ENCODE assay signal across 8 cellular contexts in genomic region chr3:184712248-184712559, GRCh38. TPM values are rescaled to one million over a fixed set of nuclear protein-coding genes. Genes with fewer than 3 reads are reported as not detected.
A peak's percentile ranks its signal among the peaks of the same experiment; 100 is the strongest.
DNase-seq lines count a peak whose midpoint lies in the region; ATAC-seq, FAIRE-seq and TF ChIP-seq lines count a peak whose summit lies in the region.

No MANE protein-coding gene starts in this region.

- no peak overlapping the region for H2AK5ac ChIP-seq in H9 (ENCODE audit: insufficient read length, low read length)

- no peaks in the 10 kb centered on the region; a peak in 1 of 5 replicates for H3K9me3 Mint-ChIP-seq in H9

- no peak overlapping the region for H3K18ac ChIP-seq in H9 (ENCODE audit: insufficient read length, low read depth, low read length)

- H3K9ac ChIP-seq in H9 (ENCODE audit: extremely low read depth, insufficient read length, low read length) = no peak overlapping the region

- H2BK15ac ChIP-seq in H9 (ENCODE audit: low read depth, low read length) = no peak overlapping the region

- H3K56ac ChIP-seq in H9 (ENCODE audit: insufficient read length, low read depth, low read length) = no peak overlapping the region

- peak overlapping the region; percentile 73 for H3K4me2 ChIP-seq in H9 (ENCODE audit: insufficient read depth, insufficient read length, low read length)
- peak overlapping the region; percentile 97 for H3K4me2 ChIP-seq in PC-9

- H4K5ac ChIP-seq in H9 (ENCODE audit: insufficient read length, low read depth, low read length) = no peak overlapping the region

- no peak for DNase-seq in H9
- DNase-seq in PC-9 = no peak
- peak; percentile 57 for DNase-seq in fibroblast of mammary gland (ENCODE audit: low read depth)
- DNase-seq in skeletal muscle cell (ENCODE audit: low read depth) = no peak
- DNase-seq in retina = no peak
- DNase-seq in effector CD8-positive, alpha-beta T cell (lab: John Stamatoyannopoulos, UW) = no peak
- DNase-seq in frontal cortex (ENCODE audit: low spot score in 2 of 2) = no peak

- H3K9me3 ChIP-seq in H9 (ENCODE audit: control insufficient read depth, low read depth, low read length) (peaks cover 8% of the 10 kb centered on the region), PC-9 (ENCODE audit: insufficient read depth, low read depth) (no peaks in the 10 kb centered on the region)

- no peak for TF ChIP-seq CTCF in H9 (conservative IDR thresholded peaks at IDR 0.05)
- no peak for TF ChIP-seq CTCF in PC-9 (conservative IDR thresholded peaks at IDR 0.05)
- TF ChIP-seq CTCF in fibroblast of mammary gland (conservative IDR thresholded peaks at IDR 0.05; ENCODE audit: control insufficient read depth, insufficient read depth, low read depth, low read length) = no peak

- H3K4me3 ChIP-seq in PC-9 (peak overlapping the region; percentile 91), fibroblast of mammary gland (ENCODE audit: control insufficient read depth, low read depth, low read length) (peak overlapping the region; percentile 75), skeletal muscle cell (ENCODE audit: low read depth, low read length) (peak overlapping the region; percentile 85)

- H3F3A ChIP-seq in PC-9 (ENCODE audit: insufficient read depth, low read depth) = peaks cover 22% of the 10 kb centered on the region

- H3K4ac ChIP-seq in H9 (ENCODE audit: low read depth, low read length) = no peak overlapping the region

- H3K27ac ChIP-seq in H9 (ENCODE audit: insufficient read length, low read depth, low read length) (no peak overlapping the region), PC-9 (peak overlapping the region; percentile 79)

- H3K79me2 ChIP-seq in H9 (ENCODE audit: insufficient read depth, low read length) (peaks cover 6% of the 10 kb centered on the region), PC-9 (ENCODE audit: low read depth) (peaks cover 33% of the 10 kb centered on the region)

- peaks cover 10% of the 10 kb centered on the region for H3K36me3 ChIP-seq in PC-9 (ENCODE audit: low read depth)

- H3K14ac ChIP-seq in H9 (ENCODE audit: insufficient read depth, low read length) = no peak overlapping the region

- no peak overlapping the region for H4K8ac ChIP-seq in H9 (replicated peaks; ENCODE audit: insufficient read length, low read depth, low read length)

- peaks cover 12% of the 10 kb centered on the region for H3K23me2 ChIP-seq in H9 (ENCODE audit: insufficient read length, low read depth, low read length, poor library complexity, severe bottlenecking)

- H2AFZ ChIP-seq in H9 (ENCODE audit: low read length) (peak overlapping the region; percentile 58), PC-9 (peak overlapping the region; percentile 93)

- no peaks in the 10 kb centered on the region for H3K9me2 ChIP-seq in PC-9 (ENCODE audit: insufficient read depth)

- CTCF ChIA-PET in PC-9 (lab: Charles Lee) = interaction anchor here (0.6 to 1.1 kb wide), 2 partner anchors 20 to 320 kb away, joined by 5 to 6 read pairs; no protein-coding TSS in a partner anchor

- intact Hi-C loops in PC-9 (cut with micrococcal nuclease; ENCODE audit: unreplicated experiment) = loop anchor here (1.0 to 2.0 kb wide), 3 partner anchors 29 to 65 kb away; no protein-coding TSS in a partner anchor

- TSS peak; percentile 83 for BruUV-seq in PC-9 (replicated peaks; lab: Mats Ljungman, UMichigan)

- FAIRE-seq in frontal cortex (lab: Jason Lieb, UNC) = no peak

- no peaks in the 10 kb centered on the region for H4K20me1 ChIP-seq in H9 (ENCODE audit: control insufficient read depth, insufficient read depth, insufficient read length)
- peaks cover 4% of the 10 kb centered on the region; the same call in 1 of the 2 replicates for H4K20me1 ChIP-seq in PC-9 (ENCODE audit: insufficient read depth)

- H2BK20ac ChIP-seq in H9 (ENCODE audit: low read depth, low read length, poor library complexity, severe bottlenecking) = no peak overlapping the region

- WGBS in H9 (ENCODE audit: extremely low coverage, insufficient read length, low lambda C conversion rate) = no CpG with 5 or more reads among the region's 10 CpGs

- POLR2A ChIA-PET in PC-9 (lab: Charles Lee; ENCODE audit: unreplicated experiment) = interaction anchor here (0.6 to 1.0 kb wide), 2 partner anchors 55 to 151 kb away, joined by 5 to 10 read pairs; no protein-coding TSS in a partner anchor

- peaks cover 24 to 42% of the 10 kb centered on the region in 2 experiments for H3K4me1 Mint-ChIP-seq in H9

- H3K4me1 ChIP-seq in H9 (ENCODE audit: insufficient read depth, low read length) = peaks cover 4% of the 10 kb centered on the region; the same call in 1 of the 2 replicates
- H3K4me1 ChIP-seq in PC-9 (replicated peaks; ENCODE audit: insufficient read depth) = peaks cover 26% of the 10 kb centered on the region

- H3K79me1 ChIP-seq in H9 (ENCODE audit: insufficient read depth, low read depth, low read length, poor library complexity, severe bottlenecking) = no peaks in the 10 kb centered on the region

- peak overlapping the region; percentile 55 to 85 (median 55); a peak in 4 of 7 replicates for H3K27ac Mint-ChIP-seq in H9

- H2BK12ac ChIP-seq in H9 (ENCODE audit: insufficient read length, low read depth, low read length) = no peak overlapping the region

- peaks cover 21 to 30% (median 22%) of the 10 kb centered on the region in 3 experiments for H3K36me3 Mint-ChIP-seq in H9 (ENCODE audit: insufficient read depth in 1 of 3, low read depth in 3 of 3)

- H3K27me3 ChIP-seq in H9 (ENCODE audit: insufficient read depth, low read length) = no peaks in the 10 kb centered on the region
- H3K27me3 ChIP-seq in PC-9 (ENCODE audit: insufficient read depth, low read depth) = no peaks in the 10 kb centered on the region

- H3T11ph ChIP-seq in H9 (ENCODE audit: low read length) = no peak overlapping the region

- ATAC-seq in GM18502 (IDR thresholded peaks at IDR 0.05; ENCODE audit: poor library complexity, unreplicated experiment) = peak; percentile 33

- no peak overlapping the region for H2BK120ac ChIP-seq in H9 (ENCODE audit: low read depth, low read length, poor library complexity, severe bottlenecking)

- H4K91ac ChIP-seq in H9 (ENCODE audit: insufficient read length, low read depth, low read length) = no peak overlapping the region

- no peak overlapping the region for H3K23ac ChIP-seq in H9 (ENCODE audit: insufficient read length, low read depth, low read length)

- H2BK5ac ChIP-seq in H9 (ENCODE audit: insufficient read length, low read length) = no peak overlapping the region

- peak overlapping the region; percentile 92 to 98 for H3K4me3 Mint-ChIP-seq in H9

- H3K27me3 Mint-ChIP-seq in H9 (ENCODE audit: low read depth) = no peaks in the 10 kb centered on the region; the same call in 1 of the 2 replicates

RNA-seq across cellular contexts. Expression of gene MAGEF1, which starts 0.3 kb away (rescaled TPM):
- total RNA-seq in H9 (2021) = 31.9 and 34.8 TPM in 2 replicates
- total RNA-seq in PC-9 (2021) = 97.2 and 106 TPM in 2 replicates
- total RNA-seq in frontal cortex = 46.9 TPM
